23 cellular contexts compared by ENCODE assay signal in genomic region chr16:68100504-68100903, GRCh38. TPM values are rescaled to one million over a fixed set of nuclear protein-coding genes. Genes with fewer than 3 reads are reported as not detected.
A peak's percentile ranks its signal among the peaks of the same experiment; 100 is the strongest.
DNase-seq lines count a peak whose midpoint lies in the region; ATAC-seq and TF ChIP-seq lines count a peak whose summit lies in the region.
"Had no signal": no experiment of that assay in that cellular context is flagged by ENCODE, and none has a peak within 500 bp of the region (broad histone marks: within the 10 kb centered on the region; RNA-seq: fewer than 3 reads in every experiment).

No MANE protein-coding gene starts in this region.

- H3K9me3 Mint-ChIP-seq in activated T-cell treated with anti-CD3 and anti-CD28 coated beads, Interleukin-2, amount 50 U/mL, for 24 hours, result peaks cover 3% of the 10 kb centered on the region
- H3K9me3 Mint-ChIP-seq in CD8-positive, alpha-beta memory T cell, result peaks cover 0 to 5% (median 0%) of the 10 kb centered on the region in 5 donors
- H3K9me3 Mint-ChIP-seq in dendritic cell treated with granulocyte-macrophage colony-stimulating factor and Interleukin-4, amounts not matched to agents 40 ng/mL and 50 ng/mL, for 4 days, result no peaks in the 10 kb centered on the region
- peaks cover 5% of the 10 kb centered on the region for H3K9me3 Mint-ChIP-seq in neural crest cell

- DNase-seq in activated T-cell treated with anti-CD3 and anti-CD28 coated beads, Interleukin-2, amount 50 U/mL, for 24 hours, result no peak
- DNase-seq in activated T-cell treated with anti-CD3 and anti-CD28 coated beads for 4 hours (no peak), neural crest cell (ENCODE audit: low read depth, low spot score) (no peak), SHP77 treated with DMSO at 0.1 percent for 48 hours (lab: John Stamatoyannopoulos, UW) (no peak)
- DNase-seq in CD8-positive, alpha-beta memory T cell, result no peak
- DNase-seq: activated CD4-positive, alpha-beta memory T cell treated with anti-CD3 and anti-CD28 coated beads for 36 hours; activated naive CD4-positive, alpha-beta T cell treated with anti-CD3 and anti-CD28 coated beads for 36 hours; BE2C; Caco-2; cortex of kidney; DMS79; esophagus squamous epithelium; GDM1; left lung; NCI-H1694; NCI-H510A; stimulated activated CD4-positive, alpha-beta T cell treated with anti-CD3 and anti-CD28 coated beads, Interleukin-2, amount 100 ng/mL, for 24 hours; T-helper 9 cell; trophoblast cell had no signal

- H3K4me3 ChIP-seq in CD8-positive, alpha-beta memory T cell (ENCODE audit: low read length), result no peak overlapping the region
- H3K4me3 ChIP-seq: esophagus squamous epithelium, gastroesophageal sphincter, left lung had no signal

- H3K4me1 Mint-ChIP-seq in activated T-cell treated with anti-CD3 and anti-CD28 coated beads, Interleukin-2, amount 50 U/mL, for 24 hours (ENCODE audit: low read depth), result peaks cover 78% of the 10 kb centered on the region
- H3K4me1 Mint-ChIP-seq in CD8-positive, alpha-beta memory T cell, result peaks cover 77 to 97% (median 93%) of the 10 kb centered on the region in 3 donors
- peaks cover 50% of the 10 kb centered on the region for H3K4me1 Mint-ChIP-seq in dendritic cell treated with granulocyte-macrophage colony-stimulating factor and Interleukin-4, amounts not matched to agents 40 ng/mL and 50 ng/mL, for 4 days (ENCODE audit: low read depth)
- peaks cover 13% of the 10 kb centered on the region for H3K4me1 Mint-ChIP-seq in neural crest cell

- peaks cover 50% of the 10 kb centered on the region for H3K36me3 Mint-ChIP-seq in activated T-cell treated with anti-CD3 and anti-CD28 coated beads, Interleukin-2, amount 50 U/mL, for 24 hours (ENCODE audit: low read depth)
- H3K36me3 Mint-ChIP-seq in CD8-positive, alpha-beta memory T cell, result peaks cover 3 to 16% (median 13%) of the 10 kb centered on the region in 3 donors
- H3K36me3 Mint-ChIP-seq in dendritic cell treated with granulocyte-macrophage colony-stimulating factor and Interleukin-4, amounts not matched to agents 40 ng/mL and 50 ng/mL, for 4 days (ENCODE audit: low read depth), result peaks cover 23% of the 10 kb centered on the region
- peaks cover 23% of the 10 kb centered on the region for H3K36me3 Mint-ChIP-seq in neural crest cell (ENCODE audit: low read depth)

- CTCF ChIA-PET in CD8-positive, alpha-beta memory T cell (lab: Charles Lee), result no interaction called here

- H3K4me1 ChIP-seq in CD8-positive, alpha-beta memory T cell (ENCODE audit: insufficient read depth, low read length), result peaks cover 65% of the 10 kb centered on the region
- H3K4me1 ChIP-seq: BE2C, esophagus squamous epithelium had no signal

- H3K4me3 Mint-ChIP-seq in activated T-cell treated with anti-CD3 and anti-CD28 coated beads, Interleukin-2, amount 50 U/mL, for 24 hours, result no peak overlapping the region
- H3K4me3 Mint-ChIP-seq in CD8-positive, alpha-beta memory T cell, result peak overlapping the region in 6 of 7 donors; percentile 46 to 73 (median 56)
- no peak overlapping the region for H3K4me3 Mint-ChIP-seq in dendritic cell treated with granulocyte-macrophage colony-stimulating factor and Interleukin-4, amounts not matched to agents 40 ng/mL and 50 ng/mL, for 4 days
- no peak overlapping the region for H3K4me3 Mint-ChIP-seq in neural crest cell
- H3K4me3 Mint-ChIP-seq: activated CD4-positive, alpha-beta memory T cell treated with anti-CD3 and anti-CD28 coated beads for 36 hours; activated naive CD4-positive, alpha-beta T cell treated with anti-CD3 and anti-CD28 coated beads for 36 hours had no signal

- intact Hi-C loops in dendritic cell treated with granulocyte-macrophage colony-stimulating factor and Interleukin-4, amounts not matched to agents 40 ng/mL and 50 ng/mL, for 4 days (cut with micrococcal nuclease), result no loop called here

- ATAC-seq in GM21529 (IDR thresholded peaks at IDR 0.05; ENCODE audit: unreplicated experiment) (no peak), GM19023 (IDR thresholded peaks at IDR 0.05; ENCODE audit: unreplicated experiment) (no peak)
- ATAC-seq: gastroesophageal sphincter, left lung had no signal

- H3K27me3 ChIP-seq in CD8-positive, alpha-beta memory T cell (ENCODE audit: insufficient read depth, low read length, poor library complexity, severe bottlenecking), result no peaks in the 10 kb centered on the region
- H3K27me3 ChIP-seq: BE2C, esophagus squamous epithelium, gastroesophageal sphincter, left lung had no signal

- H3K27ac ChIP-seq in CD8-positive, alpha-beta memory T cell (ENCODE audit: low read depth, low read length), result no peak overlapping the region
- H3K27ac ChIP-seq: esophagus squamous epithelium, gastroesophageal sphincter, left lung had no signal

- no peaks in the 10 kb centered on the region for H3K9me3 ChIP-seq in CD8-positive, alpha-beta memory T cell (ENCODE audit: low read length)
- H3K9me3 ChIP-seq: BE2C, gastroesophageal sphincter had no signal

- POLR2A ChIA-PET in CD8-positive, alpha-beta memory T cell (lab: Charles Lee), result no interaction called here

- TF ChIP-seq CTCF in neural crest cell (conservative IDR thresholded peaks at IDR 0.05), result no peak

- peaks cover 2% of the 10 kb centered on the region for H3K36me3 ChIP-seq in CD8-positive, alpha-beta memory T cell (ENCODE audit: insufficient read depth, low read length)
- H3K36me3 ChIP-seq: BE2C, esophagus squamous epithelium, gastroesophageal sphincter had no signal

- H3K27ac Mint-ChIP-seq in activated T-cell treated with anti-CD3 and anti-CD28 coated beads, Interleukin-2, amount 50 U/mL, for 24 hours, result peak overlapping the region; percentile 30
- H3K27ac Mint-ChIP-seq in CD8-positive, alpha-beta memory T cell, result peak overlapping the region; percentile 59 to 88 (median 79)
- H3K27ac Mint-ChIP-seq in dendritic cell treated with granulocyte-macrophage colony-stimulating factor and Interleukin-4, amounts not matched to agents 40 ng/mL and 50 ng/mL, for 4 days, result peak overlapping the region; percentile 20
- peak overlapping the region; percentile 52 for H3K27ac Mint-ChIP-seq in neural crest cell (ENCODE audit: unreplicated experiment)
- H3K27ac Mint-ChIP-seq: activated CD4-positive, alpha-beta memory T cell treated with anti-CD3 and anti-CD28 coated beads for 36 hours; activated naive CD4-positive, alpha-beta T cell treated with anti-CD3 and anti-CD28 coated beads for 36 hours had no signal

- no peaks in the 10 kb centered on the region for H3K27me3 Mint-ChIP-seq in activated T-cell treated with anti-CD3 and anti-CD28 coated beads, Interleukin-2, amount 50 U/mL, for 24 hours
- H3K27me3 Mint-ChIP-seq in CD8-positive, alpha-beta memory T cell, result no peaks in the 10 kb centered on the region
- H3K27me3 Mint-ChIP-seq in dendritic cell treated with granulocyte-macrophage colony-stimulating factor and Interleukin-4, amounts not matched to agents 40 ng/mL and 50 ng/mL, for 4 days, result no peaks in the 10 kb centered on the region
- H3K27me3 Mint-ChIP-seq in neural crest cell (ENCODE audit: low read depth), result no peaks in the 10 kb centered on the region
- H3K27me3 Mint-ChIP-seq: activated CD4-positive, alpha-beta memory T cell treated with anti-CD3 and anti-CD28 coated beads for 36 hours had no signal

RNA-seq across cellular contexts. Expression of gene NFATC3, which starts 15.3 kb away (rescaled TPM):
- 10 to 100 TPM; 91.1 to 95.9 TPM for total RNA-seq in CD8-positive, alpha-beta memory T cell
- polyA plus RNA-seq in CD8-positive, alpha-beta memory T cell, result 120 TPM
- total RNA-seq in neural crest cell, result 64.9 and 71.7 TPM in 2 replicates

Comparison
In these comparisons a context has a peak if more than half of its experiments do, and no peak if none do; other contexts are left out.
1. H3K27ac Mint-ChIP-seq: peak in every context shown above with its lines; median percentile 79 in CD8-positive, alpha-beta memory T cell; 52 in neural crest cell; 30 in activated T-cell treated with anti-CD3 and anti-CD28 coated beads, Interleukin-2, amount 50 U/mL, for 24 hours; 20 in dendritic cell treated with granulocyte-macrophage colony-stimulating factor and Interleukin-4, amounts not matched to agents 40 ng/mL and 50 ng/mL, for 4 days.
2. H3K4me3 Mint-ChIP-seq: peak in CD8-positive, alpha-beta memory T cell (6 of 7); none in activated T-cell treated with anti-CD3 and anti-CD28 coated beads, Interleukin-2, amount 50 U/mL, for 24 hours (single experiment), dendritic cell treated with granulocyte-macrophage colony-stimulating factor and Interleukin-4, amounts not matched to agents 40 ng/mL and 50 ng/mL, for 4 days (single experiment) and neural crest cell (single experiment).